Comparison of ENCODE assay signal across 23 cellular contexts in the genomic region with DNA sequence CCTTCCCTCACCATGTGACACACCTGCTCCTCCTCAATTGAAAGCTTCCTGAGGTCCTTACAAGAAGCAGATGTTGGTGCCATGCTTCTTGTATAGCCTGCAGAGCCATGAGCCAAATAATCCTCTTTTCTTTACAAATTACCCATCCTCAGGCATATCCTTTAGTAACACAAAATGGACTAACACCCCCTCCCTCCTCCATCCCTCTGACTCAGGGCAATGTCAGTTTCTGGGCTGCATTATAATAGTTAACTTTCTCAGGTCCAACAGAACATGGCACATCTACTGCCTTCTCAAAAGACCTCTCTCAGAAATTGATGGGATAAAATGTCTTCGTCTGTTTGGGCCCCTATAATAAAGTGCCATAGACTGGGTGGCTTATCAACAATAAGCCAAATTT.
A peak's percentile ranks its signal among the peaks of the same experiment; 100 is the strongest.
DNase-seq lines count a peak whose midpoint lies in the region; ATAC-seq and TF ChIP-seq lines count a peak whose summit lies in the region.
"Had no signal": no experiment of that assay in that cellular context is flagged by ENCODE, and none has a peak within 500 bp of the region (broad histone marks: within the 10 kb centered on the region; RNA-seq: fewer than 3 reads in every experiment).

No MANE protein-coding gene starts in this region.

- H3K27me3 ChIP-seq in CD4-positive, alpha-beta T cell (ENCODE audit: control insufficient read depth, insufficient read depth, low read length) = no peaks in the 10 kb centered on the region
- H3K27me3 ChIP-seq: BE2C had no signal

- CTCF ChIA-PET in CD4-positive, alpha-beta T cell (lab: Charles Lee) = no interaction called here

- no peak overlapping the region for H3K27ac ChIP-seq in CD4-positive, alpha-beta T cell (ENCODE audit: low read depth, low read length)
- H3K27ac ChIP-seq: RWPE1 had no signal

- peaks cover 10% of the 10 kb centered on the region for H3K36me3 Mint-ChIP-seq in glutamatergic neuron (ENCODE audit: unreplicated experiment)
- no peaks in the 10 kb centered on the region for H3K36me3 Mint-ChIP-seq in CD4-positive, alpha-beta T cell (ENCODE audit: low read depth)
- H3K36me3 Mint-ChIP-seq: CD4-positive, CD25-positive, alpha-beta regulatory T cell had no signal

- TF ChIP-seq CTCF in glutamatergic neuron (IDR thresholded peaks at IDR 0.05; ENCODE audit: partially characterized antibody, unreplicated experiment) = no peak
- no peak for TF ChIP-seq CTCF in CD4-positive, alpha-beta T cell (IDR thresholded peaks at IDR 0.05)

- intact Hi-C loops in CD4-positive, alpha-beta T cell (cut with DNase I, micrococcal nuclease) = no loop called here

- ATAC-seq in HG03439 (IDR thresholded peaks at IDR 0.05; ENCODE audit: unreplicated experiment) = no peak
- ATAC-seq in CD4-positive, alpha-beta T cell (ENCODE audit: poor library complexity) = no peak
- ATAC-seq: A549 had no signal

- no peak overlapping the region for H3K4me3 Mint-ChIP-seq in glutamatergic neuron (ENCODE audit: unreplicated experiment)
- H3K4me3 Mint-ChIP-seq in CD4-positive, alpha-beta T cell = no peak overlapping the region
- H3K4me3 Mint-ChIP-seq: CD4-positive, CD25-positive, alpha-beta regulatory T cell had no signal

- H3K4me1 Mint-ChIP-seq in glutamatergic neuron (ENCODE audit: low read depth, unreplicated experiment) = peaks cover 15% of the 10 kb centered on the region
- no peaks in the 10 kb centered on the region for H3K4me1 Mint-ChIP-seq in CD4-positive, alpha-beta T cell (ENCODE audit: low read depth)

- POLR2A ChIA-PET in CD4-positive, alpha-beta T cell (lab: Charles Lee) = no interaction called here

- peaks cover 4% of the 10 kb centered on the region for H3K27me3 Mint-ChIP-seq in glutamatergic neuron (ENCODE audit: unreplicated experiment)
- H3K27me3 Mint-ChIP-seq in CD4-positive, alpha-beta T cell = no peaks in the 10 kb centered on the region

- no peaks in the 10 kb centered on the region for H3K9me3 ChIP-seq in CD4-positive, alpha-beta T cell (ENCODE audit: control insufficient read depth, low read length)
- H3K9me3 ChIP-seq: A549, BE2C had no signal

- peak overlapping the region; percentile 26 for H3K27ac Mint-ChIP-seq in glutamatergic neuron (ENCODE audit: unreplicated experiment)
- no peak overlapping the region for H3K27ac Mint-ChIP-seq in CD4-positive, alpha-beta T cell
- H3K27ac Mint-ChIP-seq: CD4-positive, CD25-positive, alpha-beta regulatory T cell had no signal

- DNase-seq in ELR (ENCODE audit: low read depth) (peak; percentile 29), NCI-H524 treated with DMSO at 0.1 percent for 48 hours (lab: John Stamatoyannopoulos, UW) (peak; percentile 8), glutamatergic neuron (no peak), ureter (ENCODE audit: low spot score) (peak; percentile 20), epidermal melanocyte (ENCODE audit: insufficient read length, low spot score) (no peak)
- no peak for DNase-seq in CD4-positive, alpha-beta T cell
- DNase-seq: BE2C; CD4-positive, CD25-positive, alpha-beta regulatory T cell; COR-L47; DMS79; KBM-7; MM.1S; NCI-H1092; NCI-H1436; NCI-H187 treated with DMSO at 0.1 percent for 48 hours; NCI-H2227 treated with DMSO at 0.1 percent for 48 hours; NCI-H510A; NCI-H774; NK-92 treated with Interleukin-12 subunit alpha and Interleukin-12 subunit beta, amount 100 ng/mL, for 24 hours; SIG-M5 had no signal

- peaks cover 4% of the 10 kb centered on the region for H3K9me3 Mint-ChIP-seq in glutamatergic neuron (ENCODE audit: unreplicated experiment)
- H3K9me3 Mint-ChIP-seq in CD4-positive, alpha-beta T cell = no peaks in the 10 kb centered on the region
- H3K9me3 Mint-ChIP-seq: CD4-positive, CD25-positive, alpha-beta regulatory T cell had no signal

Comparison
In these comparisons a context has a peak if more than half of its experiments do, and no peak if none do; other contexts are left out.
1. DNase-seq: peak in ELR (single experiment), NCI-H524 treated with DMSO at 0.1 percent for 48 hours (single experiment) and ureter (single experiment); none in glutamatergic neuron (single experiment), CD4-positive, alpha-beta T cell (0 of 10) and epidermal melanocyte (single experiment).